In the genomic region with DNA sequence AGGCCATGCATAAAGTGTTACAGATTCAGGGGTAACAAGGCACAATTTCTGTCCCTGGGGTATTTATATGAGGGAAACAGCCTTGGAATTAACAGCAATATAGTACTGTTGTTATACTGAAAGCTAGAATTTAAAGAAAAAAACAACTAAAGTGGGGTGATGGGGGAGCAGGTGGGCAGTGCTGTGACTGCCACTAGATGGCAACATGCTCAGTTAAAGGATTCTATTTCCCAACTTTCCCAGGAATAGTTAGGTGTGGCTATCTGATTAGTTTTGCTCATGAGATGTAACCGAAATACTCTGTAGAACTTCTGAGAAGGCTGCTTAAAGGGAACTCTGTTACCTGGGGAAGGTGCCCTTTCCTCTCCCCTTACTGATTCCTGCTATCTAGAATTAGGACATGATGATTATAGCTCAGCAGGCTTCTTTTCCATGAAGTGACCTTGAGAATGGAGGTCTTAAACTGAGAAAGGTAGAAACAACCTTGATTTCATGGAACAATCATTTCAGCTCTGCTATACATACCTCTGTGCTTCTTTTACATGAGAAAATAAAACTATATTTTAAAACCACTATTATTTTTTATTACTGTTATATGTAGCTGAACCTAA, we compare ENCODE assay signal across 8 cellular contexts.
DNase-seq lines count a peak whose midpoint lies in the region; ATAC-seq, FAIRE-seq and TF ChIP-seq lines count a peak whose summit lies in the region.

No MANE protein-coding gene starts in this region.

- H3K9me3 ChIP-seq in A549: no peaks in the 10 kb centered on the region
- 0 out of 2 replicates have a peak, but pooled peaks cover 3% of the 10 kb centered on the region for H3K9me3 ChIP-seq in OCI-LY1 (ENCODE audit: low read length)
- H3K9me3 ChIP-seq in smooth muscle cell (replicated peaks; ENCODE audit: low read depth): no peaks in the 10 kb centered on the region

- FAIRE-seq in A549 (lab: Jason Lieb, UNC) (peak; percentile 73), GM12892 (lab: Jason Lieb, UNC) (peak; percentile 48)

- H3K9ac ChIP-seq in OCI-LY1 (ENCODE audit: low read length) (no peak overlapping the region), smooth muscle cell (ENCODE audit: low read depth) (no peak overlapping the region)

- peak; percentile 51 to 61 for DNase-seq in A549 (ENCODE audit: low read depth in 1 of 2, low spot score in 1 of 2)
- no peak for DNase-seq in GM12892 (ENCODE audit: insufficient read length)
- peak; percentile 56 for DNase-seq in fibroblast of mammary gland (ENCODE audit: low read depth)
- no peak for DNase-seq in smooth muscle cell (lab: John Stamatoyannopoulos, UW; ENCODE audit: unreplicated experiment)
- no peak for DNase-seq in substantia nigra (lab: John Stamatoyannopoulos, UW)
- DNase-seq in hypothalamus (lab: John Stamatoyannopoulos, UW): no peak

- H3K4me3 ChIP-seq in A549 (no peak overlapping the region), OCI-LY1 (ENCODE audit: low read depth, low read length, poor library complexity, severe bottlenecking) (no peak overlapping the region), fibroblast of mammary gland (ENCODE audit: control insufficient read depth, low read depth, low read length) (no peak overlapping the region), smooth muscle cell (no peak overlapping the region)

- H3K79me2 ChIP-seq in OCI-LY1 (ENCODE audit: insufficient read depth, low read length): no peaks in the 10 kb centered on the region
- H3K79me2 ChIP-seq in smooth muscle cell (ENCODE audit: low read depth): peaks cover 73% of the 10 kb centered on the region

- CTCF ChIA-PET in A549 (lab: Yijun Ruan, JAX): interaction anchor here (0.5 to 4.6 kb wide), 49 partner anchors 11 to 1821 kb away, joined by 3 to 53 read pairs (median 4); no protein-coding TSS in a partner anchor

- WGBS in A549 (ENCODE audit: missing lambda C conversion rate): 0% methylated on average over 1 of the region's 1 CpG
- 57% methylated on average over 1 of the region's 1 CpG for WGBS in smooth muscle cell (ENCODE audit: low lambda C conversion rate)

- peak; percentile 61 to 68 for TF ChIP-seq RAD21 in A549 (conservative IDR thresholded peaks at IDR 0.05 in 1 of 2, IDR thresholded peaks at IDR 0.05 in 1 of 2)

- peak overlapping the region; percentile 29; the same call in 1 of the 3 replicates for H3K4me2 ChIP-seq in A549
- H3K4me2 ChIP-seq in OCI-LY1 (ENCODE audit: low read length): no peak overlapping the region
- no peak overlapping the region for H3K4me2 ChIP-seq in smooth muscle cell

- TF ChIP-seq EP300 in A549 (IDR thresholded peaks at IDR 0.05): no peak

- H3K27me3 ChIP-seq in OCI-LY1 (ENCODE audit: insufficient read depth, low read length) (no peaks in the 10 kb centered on the region), smooth muscle cell (ENCODE audit: low read depth) (no peaks in the 10 kb centered on the region)

- TF ChIP-seq CTCF in A549 (IDR thresholded peaks at IDR 0.05): peak; percentile 89
- TF ChIP-seq CTCF in OCI-LY1 (IDR thresholded peaks at IDR 0.05; ENCODE audit: low read length): peak; percentile 81
- peak; percentile 97 for TF ChIP-seq CTCF in fibroblast of mammary gland (conservative IDR thresholded peaks at IDR 0.05; ENCODE audit: control insufficient read depth, insufficient read depth, low read depth, low read length)
- TF ChIP-seq CTCF in smooth muscle cell (IDR thresholded peaks at IDR 0.05; ENCODE audit: borderline replicate concordance, insufficient read depth, poor library complexity, severe bottlenecking): peak; percentile 55

- H3F3A ChIP-seq in OCI-LY1 (ENCODE audit: insufficient read depth, low read length): no peaks in the 10 kb centered on the region
- H3F3A ChIP-seq in smooth muscle cell (ENCODE audit: low read depth): no peaks in the 10 kb centered on the region

- H3K27ac ChIP-seq in A549: no peak overlapping the region
- H3K27ac ChIP-seq in OCI-LY1 (ENCODE audit: low read depth, low read length, poor library complexity, severe bottlenecking): no peak overlapping the region
- no peak overlapping the region for H3K27ac ChIP-seq in smooth muscle cell (ENCODE audit: low read depth)
- H3K27ac ChIP-seq in substantia nigra (ENCODE audit: low read depth, low read length, poor library complexity, severe bottlenecking): no peak overlapping the region

- H2AFZ ChIP-seq in OCI-LY1 (ENCODE audit: low read length) (no peak overlapping the region), smooth muscle cell (ENCODE audit: low read depth) (no peak overlapping the region)

- no peaks in the 10 kb centered on the region for H4K20me1 ChIP-seq in OCI-LY1 (ENCODE audit: insufficient read depth, low read length)
- peaks cover 75% of the 10 kb centered on the region for H4K20me1 ChIP-seq in smooth muscle cell (ENCODE audit: low read depth)

- H3K4me1 ChIP-seq in A549: no peaks in the 10 kb centered on the region; the same call in 2 of the 3 replicates
- H3K4me1 ChIP-seq in OCI-LY1 (ENCODE audit: insufficient read depth, low read length, severe bottlenecking): no peaks in the 10 kb centered on the region
- no peaks in the 10 kb centered on the region for H3K4me1 ChIP-seq in smooth muscle cell (ENCODE audit: low read depth)

- H3K36me3 ChIP-seq in OCI-LY1 (ENCODE audit: insufficient read depth, low read length): no peaks in the 10 kb centered on the region
- H3K36me3 ChIP-seq in smooth muscle cell (ENCODE audit: low read depth): no peaks in the 10 kb centered on the region

- ATAC-seq in A549 (peak; percentile 85 to 93), GM19467 (IDR thresholded peaks at IDR 0.05; ENCODE audit: unreplicated experiment) (no peak)

- POLR2A ChIA-PET in A549 (lab: Yijun Ruan, JAX): interaction anchor here (1.0 kb wide), 1 partner anchor 453 kb away, joined by 3 read pairs; no protein-coding TSS in a partner anchor

- TF ChIP-seq POLR2A in A549 (IDR thresholded peaks at IDR 0.05; ENCODE audit: low read length): no peak
- TF ChIP-seq POLR2A in GM12892 (IDR thresholded peaks at IDR 0.05; ENCODE audit: low read depth, low read length): no peak

- H3K9me2 ChIP-seq in OCI-LY1 (ENCODE audit: low read depth, low read length): no peaks in the 10 kb centered on the region

TF ChIP-seq in A549, 52 proteins besides CTCF, POLR2A, EP300 and RAD21:
- TF ChIP-seq CEBPB (IDR thresholded peaks at IDR 0.05): peak; percentile 30 to 76; a peak in 3 of 4 replicates
- TF ChIP-seq SMC3 (IDR thresholded peaks at IDR 0.05): peak; percentile 74; the same call in 2 of the 3 replicates
- no peak for TF ChIP-seq MYC (IDR thresholded peaks at IDR 0.05; ENCODE audit: borderline replicate concordance, low read length)

Comparison
In these comparisons a context has a peak if more than half of its experiments do, and no peak if none do; other contexts are left out.
1. DNase-seq: peak in A549 (2 of 2) and fibroblast of mammary gland (single experiment); none in GM12892 (single experiment), smooth muscle cell (single experiment), substantia nigra (0 of 49) and hypothalamus (0 of 51).
2. Peak in every context shown above with its lines, with median percentiles within 50 percentile points of each other: CTCF ChIP-seq.